8 cellular contexts compared by ENCODE assay signal in genomic region chr12:990308-990648, GRCh38. TPM values are rescaled to one million over a fixed set of nuclear protein-coding genes. Genes with fewer than 3 reads are reported as not detected.
DNase-seq lines count a peak whose midpoint lies in the region; ATAC-seq, FAIRE-seq and TF ChIP-seq lines count a peak whose summit lies in the region.

No MANE protein-coding gene starts in this region.

- BruUV-seq in Caco-2 (replicated peaks; lab: Mats Ljungman, UMichigan) (no TSS peak), endothelial cell of umbilical vein (replicated peaks; lab: Mats Ljungman, UMichigan) (TSS peak; percentile 51)

- H3K36me3 ChIP-seq in Caco-2 (ENCODE audit: control insufficient read depth, insufficient read depth, low read length), result no peaks in the 10 kb centered on the region
- no peaks in the 10 kb centered on the region for H3K36me3 ChIP-seq in endothelial cell of umbilical vein (ENCODE audit: control insufficient read depth in 2 of 2, extremely low read depth in 1 of 2, insufficient read depth in 2 of 2, low read length in 2 of 2)
- H3K36me3 ChIP-seq in muscle layer of duodenum (ENCODE audit: control insufficient read depth in 1 of 2, insufficient read depth in 2 of 2, low read length in 2 of 2), result no peaks in the 10 kb centered on the region

- H3K4me2 ChIP-seq in H9 (ENCODE audit: insufficient read depth, insufficient read length, low read length), result peak overlapping the region; percentile 59
- peak overlapping the region; percentile 89 for H3K4me2 ChIP-seq in endothelial cell of umbilical vein (ENCODE audit: insufficient read depth, low read length)

- peak overlapping the region; percentile 80 for H3K4me3 ChIP-seq in Caco-2 (ENCODE audit: low read depth, low read length)
- peak overlapping the region; percentile 25 to 94 (median 61) for H3K4me3 ChIP-seq in endothelial cell of umbilical vein (replicated peaks in 1 of 3; ENCODE audit: insufficient read depth in 1 of 3, low read depth in 1 of 3, low read length in 3 of 3)
- H3K4me3 ChIP-seq in muscle layer of duodenum (ENCODE audit: low read depth in 1 of 2, low read length in 2 of 2), result peak overlapping the region; percentile 74 to 80

- H4K91ac ChIP-seq in H9 (ENCODE audit: insufficient read length, low read depth, low read length), result no peak overlapping the region

- DNase-seq in Caco-2 (peak; percentile 63 to 73), H9 (peak; percentile 51), NCI-H2107 (lab: John Stamatoyannopoulos, UW) (peak; percentile 61), endothelial cell of umbilical vein (ENCODE audit: low read depth, low spot score) (no peak)
- DNase-seq in activated CD8-positive, alpha-beta T cell treated with anti-CD3 and anti-CD28 coated beads, Interleukin-2, amount 10 ng/mL, durations not matched to agents 7 days and 5 days, result peak; percentile 67
- peak; percentile 70 for DNase-seq in stimulated activated naive CD8-positive, alpha-beta T cell treated with anti-CD3 and anti-CD28 coated beads, Interleukin-15, Interleukin-2, amounts not matched to agents 100 U/mL and 50 U/mL, for 24 hours

- peak overlapping the region; percentile 92 for H3K14ac ChIP-seq in H9 (ENCODE audit: insufficient read depth, low read length)

- H3K9me3 Mint-ChIP-seq in Caco-2 (ENCODE audit: unreplicated experiment) (no peaks in the 10 kb centered on the region), H9 (no peaks in the 10 kb centered on the region)
- no peaks in the 10 kb centered on the region for H3K9me3 Mint-ChIP-seq in activated CD8-positive, alpha-beta T cell treated with anti-CD3 and anti-CD28 coated beads, Interleukin-2, amount 10 ng/mL, durations not matched to agents 7 days and 5 days (ENCODE audit: insufficient read depth)

- H2AFZ ChIP-seq in H9 (ENCODE audit: low read length) (no peak overlapping the region), endothelial cell of umbilical vein (ENCODE audit: low read depth, low read length) (peak overlapping the region; percentile 77)

- H4K8ac ChIP-seq in H9 (replicated peaks; ENCODE audit: insufficient read length, low read depth, low read length), result no peak overlapping the region

- H3T11ph ChIP-seq in H9 (ENCODE audit: low read length), result no peak overlapping the region

- CTCF ChIA-PET in Caco-2 (lab: Charles Lee) (interaction anchor here (0.5 to 2.6 kb wide), 3 partner anchors 41 to 535 kb away, joined by 5 to 18 read pairs (median 6); partner anchors contain the start of gene RAD52), endothelial cell of umbilical vein (lab: Charles Lee) (interaction anchor here (1.1 to 6.6 kb wide), 4 partner anchors 39 to 102 kb away, joined by 3 to 66 read pairs (median 13); partner anchors contain the start of gene RAD52)
- CTCF ChIA-PET in activated CD8-positive, alpha-beta T cell treated with anti-CD3 and anti-CD28 coated beads, Interleukin-2, amount 10 ng/mL, durations not matched to agents 7 days and 5 days (lab: Charles Lee), result interaction anchor here (0.8 to 2.9 kb wide), 7 partner anchors 20 to 593 kb away, joined by 3 to 14 read pairs (median 4); partner anchors contain the start of gene RAD52

- H3K36me3 Mint-ChIP-seq in Caco-2 (ENCODE audit: insufficient read depth, unreplicated experiment) (peaks cover 22% of the 10 kb centered on the region), H9 (ENCODE audit: insufficient read depth in 1 of 3, low read depth in 3 of 3) (no peaks in the 10 kb centered on the region; a peak in 1 of 7 replicates)
- peaks cover 2% of the 10 kb centered on the region for H3K36me3 Mint-ChIP-seq in activated CD8-positive, alpha-beta T cell treated with anti-CD3 and anti-CD28 coated beads, Interleukin-2, amount 10 ng/mL, durations not matched to agents 7 days and 5 days (ENCODE audit: low read depth)

- no peaks in the 10 kb centered on the region for H3K9me3 ChIP-seq in Caco-2
- H3K9me3 ChIP-seq in H9 (ENCODE audit: control insufficient read depth, low read depth, low read length), result no peaks in the 10 kb centered on the region
- H3K9me3 ChIP-seq in endothelial cell of umbilical vein (replicated peaks; ENCODE audit: control insufficient read depth, insufficient read depth, low read length), result no peaks in the 10 kb centered on the region
- H3K9me3 ChIP-seq in muscle layer of duodenum (ENCODE audit: control insufficient read depth in 1 of 2, low read length in 2 of 2), result no peaks in the 10 kb centered on the region

- H3K4ac ChIP-seq in H9 (ENCODE audit: low read depth, low read length), result no peak overlapping the region; the same call in 1 of the 2 replicates

- no peak overlapping the region for H3K27ac ChIP-seq in H9 (ENCODE audit: insufficient read length, low read depth, low read length)
- H3K27ac ChIP-seq in endothelial cell of umbilical vein (ENCODE audit: insufficient read depth, low read depth, low read length), result peak overlapping the region; percentile 80
- peak overlapping the region; percentile 86 for H3K27ac ChIP-seq in muscle layer of duodenum (ENCODE audit: low read length)

- H3K27me3 Mint-ChIP-seq in Caco-2 (ENCODE audit: insufficient read depth, unreplicated experiment) (no peaks in the 10 kb centered on the region), H9 (ENCODE audit: low read depth) (no peaks in the 10 kb centered on the region; the same call in 1 of the 2 replicates)
- H3K27me3 Mint-ChIP-seq in activated CD8-positive, alpha-beta T cell treated with anti-CD3 and anti-CD28 coated beads, Interleukin-2, amount 10 ng/mL, durations not matched to agents 7 days and 5 days (ENCODE audit: low read depth), result peaks cover 3% of the 10 kb centered on the region

- no CpG with 5 or more reads among the region's 27 CpGs for WGBS in H9 (ENCODE audit: extremely low coverage, insufficient read length, low lambda C conversion rate)

- TF ChIP-seq CTCF in Caco-2 (IDR thresholded peaks at IDR 0.05; ENCODE audit: insufficient read depth in 1 of 2, low read depth in 1 of 2, low read length in 1 of 2, severe bottlenecking in 1 of 2, unreplicated experiment in 1 of 2), result no peak
- no peak for TF ChIP-seq CTCF in H9 (conservative IDR thresholded peaks at IDR 0.05)
- no peak for TF ChIP-seq CTCF in endothelial cell of umbilical vein (IDR thresholded peaks at IDR 0.05; ENCODE audit: extremely low read depth in 1 of 2, insufficient read depth in 1 of 2, low read depth in 1 of 2, low read length in 2 of 2)

- H3K4me1 Mint-ChIP-seq in Caco-2 (ENCODE audit: low read depth, unreplicated experiment) (peaks cover 35% of the 10 kb centered on the region), H9 (peaks cover 24 to 26% of the 10 kb centered on the region in 2 experiments)
- H3K4me1 Mint-ChIP-seq in activated CD8-positive, alpha-beta T cell treated with anti-CD3 and anti-CD28 coated beads, Interleukin-2, amount 10 ng/mL, durations not matched to agents 7 days and 5 days (ENCODE audit: low read depth), result peaks cover 35% of the 10 kb centered on the region

- no peak overlapping the region for H2BK12ac ChIP-seq in H9 (ENCODE audit: insufficient read length, low read depth, low read length)

- H2BK20ac ChIP-seq in H9 (ENCODE audit: low read depth, low read length, poor library complexity, severe bottlenecking), result no peak overlapping the region

- H3K9ac ChIP-seq in H9 (ENCODE audit: extremely low read depth, insufficient read length, low read length) (peak overlapping the region; percentile 80), endothelial cell of umbilical vein (replicated peaks; ENCODE audit: extremely low read depth, insufficient read depth, low read length) (peak overlapping the region; percentile 90)

- H3K18ac ChIP-seq in H9 (ENCODE audit: insufficient read length, low read depth, low read length), result peak overlapping the region; percentile 76

- H3K27ac Mint-ChIP-seq in Caco-2 (ENCODE audit: unreplicated experiment), result peak overlapping the region; percentile 91
- H3K27ac Mint-ChIP-seq in H9, result peak overlapping the region in 2 of 3 experiments; percentile 14 to 39; a peak in 1 of 7 replicates
- peak overlapping the region; percentile 84 for H3K27ac Mint-ChIP-seq in activated CD8-positive, alpha-beta T cell treated with anti-CD3 and anti-CD28 coated beads, Interleukin-2, amount 10 ng/mL, durations not matched to agents 7 days and 5 days

- no peak overlapping the region for H4K5ac ChIP-seq in H9 (ENCODE audit: insufficient read length, low read depth, low read length)

- no peak overlapping the region for H3K56ac ChIP-seq in H9 (ENCODE audit: insufficient read length, low read depth, low read length)

- TF ChIP-seq POLR2A in endothelial cell of umbilical vein (IDR thresholded peaks at IDR 0.05; ENCODE audit: low read depth, low read length), result no peak

- no peak overlapping the region for H2BK120ac ChIP-seq in H9 (ENCODE audit: low read depth, low read length, poor library complexity, severe bottlenecking)

- H3K23me2 ChIP-seq in H9 (ENCODE audit: insufficient read length, low read depth, low read length, poor library complexity, severe bottlenecking), result no peaks in the 10 kb centered on the region

- no peaks in the 10 kb centered on the region for H4K20me1 ChIP-seq in H9 (ENCODE audit: control insufficient read depth, insufficient read depth, insufficient read length)
- no peaks in the 10 kb centered on the region for H4K20me1 ChIP-seq in endothelial cell of umbilical vein (replicated peaks; ENCODE audit: control insufficient read depth, extremely low read depth, insufficient read depth, low read length)

- peaks cover 4% of the 10 kb centered on the region for H3K79me1 ChIP-seq in H9 (ENCODE audit: insufficient read depth, low read depth, low read length, poor library complexity, severe bottlenecking)

- dilution Hi-C loops in endothelial cell of umbilical vein (cut with MboI; ENCODE audit: extremely low pct_ligation_motif_present, low sequenced_read_pairs), result no loop called here

- no peak overlapping the region for H2AK5ac ChIP-seq in H9 (ENCODE audit: insufficient read length, low read length)

- peak; percentile 44 for ATAC-seq in activated CD8-positive, alpha-beta T cell treated with anti-CD3 and anti-CD28 coated beads, Interleukin-2, amount 10 ng/mL, durations not matched to agents 7 days and 5 days
- peak; percentile 14 for ATAC-seq in stimulated activated naive CD8-positive, alpha-beta T cell treated with anti-CD3 and anti-CD28 coated beads, Interleukin-15, Interleukin-2, amounts not matched to agents 100 U/mL and 50 U/mL, for 24 hours
- ATAC-seq in HG03469 (IDR thresholded peaks at IDR 0.05; ENCODE audit: unreplicated experiment), result no peak

- H3K79me2 ChIP-seq in H9 (ENCODE audit: insufficient read depth, low read length), result peaks cover 2% of the 10 kb centered on the region; the same call in 1 of the 2 replicates
- peaks cover 21% of the 10 kb centered on the region for H3K79me2 ChIP-seq in endothelial cell of umbilical vein (ENCODE audit: control insufficient read depth, insufficient read depth, low read length)

- POLR2A ChIA-PET in Caco-2 (lab: Charles Lee) (interaction anchor here (0.6 to 2.8 kb wide), 2 partner anchors 41 to 506 kb away, joined by 4 to 19 read pairs; partner anchors contain the start of gene RAD52), endothelial cell of umbilical vein (lab: Charles Lee) (interaction anchor here (0.7 to 1.0 kb wide), 3 partner anchors 8 to 103 kb away, joined by 3 to 6 read pairs (median 5); partner anchors contain the start of gene RAD52)
- POLR2A ChIA-PET in activated CD8-positive, alpha-beta T cell treated with anti-CD3 and anti-CD28 coated beads, Interleukin-2, amount 10 ng/mL, durations not matched to agents 7 days and 5 days (lab: Charles Lee), result interaction anchor here (0.5 kb wide), 1 partner anchor 602 kb away, joined by 3 read pairs; no protein-coding TSS in a partner anchor

- FAIRE-seq in endothelial cell of umbilical vein (lab: Jason Lieb, UNC), result peak; percentile 66

- H2BK15ac ChIP-seq in H9 (ENCODE audit: low read depth, low read length), result no peak overlapping the region

- peak overlapping the region; percentile 84 for H3K4me3 Mint-ChIP-seq in Caco-2 (ENCODE audit: unreplicated experiment)
- H3K4me3 Mint-ChIP-seq in H9, result peak overlapping the region; percentile 79 to 86
- H3K4me3 Mint-ChIP-seq in activated CD8-positive, alpha-beta T cell treated with anti-CD3 and anti-CD28 coated beads, Interleukin-2, amount 10 ng/mL, durations not matched to agents 7 days and 5 days, result peak overlapping the region; percentile 75

- no peaks in the 10 kb centered on the region for H3K9me1 ChIP-seq in endothelial cell of umbilical vein (replicated peaks; ENCODE audit: control insufficient read depth, extremely low read depth, insufficient read depth, low read length)

- H3K23ac ChIP-seq in H9 (ENCODE audit: insufficient read length, low read depth, low read length), result no peak overlapping the region

- intact Hi-C loops in Caco-2 (cut with micrococcal nuclease; ENCODE audit: unreplicated experiment), result loop anchor here (1.0 to 5.0 kb wide), 4 partner anchors 41 to 419 kb away; partner anchors contain the start of gene RAD52
- intact Hi-C loops in endothelial cell of umbilical vein (cut with micrococcal nuclease), result loop anchor here (1.0 to 5.0 kb wide), 4 partner anchors 41 to 348 kb away; partner anchors contain the start of gene RAD52

- no peaks in the 10 kb centered on the region for H3K27me3 ChIP-seq in Caco-2 (replicated peaks; ENCODE audit: control insufficient read depth, insufficient read depth, low read length)
- no peaks in the 10 kb centered on the region for H3K27me3 ChIP-seq in H9 (ENCODE audit: insufficient read depth, low read length)
- H3K27me3 ChIP-seq in endothelial cell of umbilical vein (ENCODE audit: control insufficient read depth in 2 of 2, insufficient read depth in 2 of 2, low read length in 2 of 2), result no peaks in the 10 kb centered on the region
- H3K27me3 ChIP-seq in muscle layer of duodenum (ENCODE audit: low read depth, low read length), result no peaks in the 10 kb centered on the region

- H3K4me1 ChIP-seq in Caco-2 (peaks cover 26% of the 10 kb centered on the region), H9 (ENCODE audit: insufficient read depth, low read length) (peaks cover 3% of the 10 kb centered on the region), endothelial cell of umbilical vein (ENCODE audit: control insufficient read depth, extremely low read depth, insufficient read depth, low read length) (peaks cover 21% of the 10 kb centered on the region), muscle layer of duodenum (ENCODE audit: control insufficient read depth in 1 of 2, insufficient read depth in 2 of 2, low read length in 2 of 2) (peaks cover 12 to 19% of the 10 kb centered on the region in 2 donors)

- H2BK5ac ChIP-seq in H9 (ENCODE audit: insufficient read length, low read length), result no peak overlapping the region

RNA-seq across cellular contexts. Expression of gene ERC1, which starts 0.7 kb away (rescaled TPM):
- total RNA-seq in Caco-2 (2022), result 88.4 and 111 TPM in 2 replicates
- 48.0 and 51.2 TPM in 2 replicates for total RNA-seq in H9 (2021)
- total RNA-seq in activated CD8-positive, alpha-beta T cell treated with anti-CD3 and anti-CD28 coated beads, Interleukin-2, amount 10 ng/mL, durations not matched to agents 7 days and 5 days, result 10 to 100 TPM; 25.2 to 32.9 TPM
- 60.0 and 66.1 TPM in 2 replicates for total RNA-seq in endothelial cell of umbilical vein
- 11.7 and 17.5 TPM in 2 replicates for polyA plus RNA-seq in endothelial cell of umbilical vein
- 11.0 and 11.7 TPM in 2 replicates for polyA plus RNA-seq in endothelial cell of umbilical vein (2011; cell fraction: cytosol; rRNA removed)
- 20.5 and 27.6 TPM in 2 replicates for polyA plus RNA-seq in endothelial cell of umbilical vein (2011; cell fraction: nucleus; rRNA removed)
- polyA plus RNA-seq in endothelial cell of umbilical vein (2012), result 17.5 and 19.1 TPM in 2 replicates
- polyA minus RNA-seq in endothelial cell of umbilical vein, result 87.6 and 103 TPM in 2 replicates
- 29.7 TPM for polyA minus RNA-seq in endothelial cell of umbilical vein (2011; cell fraction: cytosol; rRNA and poly(A)+ RNA removed)
- polyA minus RNA-seq in endothelial cell of umbilical vein (2011; cell fraction: nucleus; rRNA and poly(A)+ RNA removed), result 95.6 and 95.8 TPM in 2 replicates

RNA-seq across cellular contexts. Expression of gene RAD52, which starts 40.8 kb away (rescaled TPM):
- total RNA-seq in Caco-2 (2022), result 53.8 and 53.9 TPM in 2 replicates
- total RNA-seq in H9 (2021), result 15.3 and 18.2 TPM in 2 replicates
- 10 to 100 TPM; 19.3 to 20.9 TPM for total RNA-seq in activated CD8-positive, alpha-beta T cell treated with anti-CD3 and anti-CD28 coated beads, Interleukin-2, amount 10 ng/mL, durations not matched to agents 7 days and 5 days
- 10.2 and 16.1 TPM in 2 replicates for total RNA-seq in endothelial cell of umbilical vein
- 9.4 and 9.5 TPM in 2 replicates for polyA plus RNA-seq in endothelial cell of umbilical vein
- 7.5 and 8.5 TPM in 2 replicates for polyA plus RNA-seq in endothelial cell of umbilical vein (2011; cell fraction: cytosol; rRNA removed)
- 41.8 and 46.4 TPM in 2 replicates for polyA plus RNA-seq in endothelial cell of umbilical vein (2011; cell fraction: nucleus; rRNA removed)
- polyA plus RNA-seq in endothelial cell of umbilical vein (2012), result 7.5 and 7.8 TPM in 2 replicates
- polyA minus RNA-seq in endothelial cell of umbilical vein, result 24.8 and 25.4 TPM in 2 replicates
- 10.8 TPM for polyA minus RNA-seq in endothelial cell of umbilical vein (2011; cell fraction: cytosol; rRNA and poly(A)+ RNA removed)
- 19.3 and 20.5 TPM in 2 replicates for polyA minus RNA-seq in endothelial cell of umbilical vein (2011; cell fraction: nucleus; rRNA and poly(A)+ RNA removed)

Comparison
In these comparisons a context has a peak if more than half of its experiments do, and no peak if none do; other contexts are left out.
1. H3K27ac Mint-ChIP-seq: peak in every context shown above with its lines; median percentile 91 in Caco-2; 84 in activated CD8-positive, alpha-beta T cell treated with anti-CD3 and anti-CD28 coated beads, Interleukin-2, amount 10 ng/mL, durations not matched to agents 7 days and 5 days; 26 in H9.